ENCODE assay signal across 2 cellular contexts in the genomic region with DNA sequence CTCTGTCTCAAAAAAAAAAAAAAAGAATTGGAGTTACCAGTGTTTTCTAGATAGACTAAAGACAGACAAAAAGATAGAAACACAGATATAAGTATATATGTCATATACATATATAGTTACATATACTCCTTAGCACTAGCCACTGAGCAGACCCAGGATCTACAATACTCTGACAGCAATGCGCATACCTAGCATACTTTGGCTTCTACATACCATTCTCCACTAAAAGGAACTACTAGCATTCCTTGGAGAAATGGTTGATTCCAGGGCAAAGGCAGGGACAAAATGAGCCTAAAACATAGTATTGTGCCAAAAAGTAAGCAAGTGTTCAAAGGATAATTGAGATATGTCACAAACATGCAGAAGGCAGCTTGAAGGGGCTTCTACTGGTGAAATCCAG.
TF ChIP-seq lines count a peak whose summit lies in the region.

No MANE protein-coding gene starts in this region.

TF ChIP-seq in Ishikawa, 13 proteins besides CTCF, POLR2A, EP300 and RAD21 (continued from another document):
- no peak for TF ChIP-seq YY1 (IDR thresholded peaks at IDR 0.05; ENCODE audit: low read depth)

TF ChIP-seq in H1, 55 proteins besides CTCF, POLR2A, EP300 and RAD21:
- TF ChIP-seq SIN3A (conservative IDR thresholded peaks at IDR 0.05 in 1 of 2, IDR thresholded peaks at IDR 0.05 in 1 of 2; ENCODE audit: low read depth in 1 of 2, low read length in 2 of 2) (0 out of 4 replicates have a peak, but pooled peaks of 1 of the 2 experiments have one; percentile 29), POU5F1 (IDR thresholded peaks at IDR 0.05; ENCODE audit: low read depth, low read length) (0 out of 2 replicates have a peak, but pooled peaks have one; percentile 11), CBX8 (IDR thresholded peaks at IDR 0.05; ENCODE audit: borderline replicate concordance, low read depth, low read length) (no peak), TEAD4 (IDR thresholded peaks at IDR 0.05; ENCODE audit: low read depth, low read length) (peak; percentile 91)
TF ChIP-seq in H1: peak in this region for 3.
